ENCODE assay signal across 14 cellular contexts in the genomic region with DNA sequence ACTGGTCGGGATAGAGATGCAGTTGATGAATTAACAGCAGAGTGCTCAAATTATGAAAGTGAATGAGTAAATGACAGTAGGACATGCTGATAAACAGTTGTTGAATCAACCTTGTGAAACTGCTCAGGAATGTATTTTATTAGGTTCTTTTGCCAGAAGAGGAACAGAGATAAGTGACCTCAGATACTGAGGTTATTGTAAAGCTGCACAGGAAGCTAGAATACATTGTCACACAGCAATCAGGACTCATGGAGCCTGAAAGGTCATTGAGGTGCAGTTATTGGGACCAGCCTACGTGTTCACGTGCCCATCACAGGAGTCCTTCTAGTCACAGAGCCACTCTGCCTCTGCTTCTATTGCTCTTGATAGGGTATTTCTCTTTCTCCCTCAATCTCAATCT. TPM values are rescaled to one million over a fixed set of nuclear protein-coding genes. Genes with fewer than 3 reads are reported as not detected.
DNase-seq lines count a peak whose midpoint lies in the region; ATAC-seq, FAIRE-seq and TF ChIP-seq lines count a peak whose summit lies in the region.
"Had no signal": no experiment of that assay in that cellular context is flagged by ENCODE, and none has a peak within 500 bp of the region (broad histone marks: within the 10 kb centered on the region; RNA-seq: fewer than 3 reads in every experiment).

No MANE protein-coding gene starts in this region.

- H3K9ac ChIP-seq in endothelial cell of umbilical vein (replicated peaks; ENCODE audit: extremely low read depth, insufficient read depth, low read length) (no peak overlapping the region), H9 (ENCODE audit: extremely low read depth, insufficient read length, low read length) (no peak overlapping the region)

- no peak for TF ChIP-seq CTCF in endothelial cell of umbilical vein (IDR thresholded peaks at IDR 0.05; ENCODE audit: extremely low read depth in 1 of 2, insufficient read depth in 1 of 2, low read depth in 1 of 2, low read length in 2 of 2)
- no peak for TF ChIP-seq CTCF in H9 (conservative IDR thresholded peaks at IDR 0.05)

- H3K4me3 ChIP-seq in endothelial cell of umbilical vein (replicated peaks in 1 of 3; ENCODE audit: insufficient read depth in 1 of 3, low read depth in 1 of 3, low read length in 3 of 3) = no peak overlapping the region

- H4K91ac ChIP-seq in H9 (ENCODE audit: insufficient read length, low read depth, low read length) = no peak overlapping the region

- BruUV-seq in endothelial cell of umbilical vein (replicated peaks; lab: Mats Ljungman, UMichigan) = no TSS peak

- no peak overlapping the region for H3K4ac ChIP-seq in H9 (ENCODE audit: low read depth, low read length)

- peak; percentile 26 for TF ChIP-seq POLR2A in endothelial cell of umbilical vein (IDR thresholded peaks at IDR 0.05; ENCODE audit: low read depth, low read length)

- H4K20me1 ChIP-seq in endothelial cell of umbilical vein (replicated peaks; ENCODE audit: control insufficient read depth, extremely low read depth, insufficient read depth, low read length) (no peaks in the 10 kb centered on the region), H9 (ENCODE audit: control insufficient read depth, insufficient read depth, insufficient read length) (no peaks in the 10 kb centered on the region)

- H3K27me3 ChIP-seq in endothelial cell of umbilical vein (ENCODE audit: control insufficient read depth in 2 of 2, insufficient read depth in 2 of 2, low read length in 2 of 2) = no peaks in the 10 kb centered on the region
- H3K27me3 ChIP-seq in H9 (ENCODE audit: insufficient read depth, low read length) = no peaks in the 10 kb centered on the region

- H4K5ac ChIP-seq in H9 (ENCODE audit: insufficient read length, low read depth, low read length) = no peak overlapping the region

- no peaks in the 10 kb centered on the region for H3K79me1 ChIP-seq in H9 (ENCODE audit: insufficient read depth, low read depth, low read length, poor library complexity, severe bottlenecking)

- no peak overlapping the region for H2BK120ac ChIP-seq in H9 (ENCODE audit: low read depth, low read length, poor library complexity, severe bottlenecking)

- POLR2A ChIA-PET in endothelial cell of umbilical vein (lab: Charles Lee) = no interaction called here

- H2AFZ ChIP-seq in endothelial cell of umbilical vein (ENCODE audit: low read depth, low read length) (peak overlapping the region; percentile 4), H9 (ENCODE audit: low read length) (no peak overlapping the region)

- no CpG with 5 or more reads among the region's 3 CpGs for WGBS in H9 (ENCODE audit: extremely low coverage, insufficient read length, low lambda C conversion rate)

- H3T11ph ChIP-seq in H9 (ENCODE audit: low read length) = no peak overlapping the region

- CTCF ChIA-PET in endothelial cell of umbilical vein (lab: Charles Lee) = no interaction called here

- H3K4me1 ChIP-seq in endothelial cell of umbilical vein (ENCODE audit: control insufficient read depth, extremely low read depth, insufficient read depth, low read length) (peaks cover 15% of the 10 kb centered on the region), H9 (ENCODE audit: insufficient read depth, low read length) (no peaks in the 10 kb centered on the region)

- no peak overlapping the region for H3K18ac ChIP-seq in H9 (ENCODE audit: insufficient read length, low read depth, low read length)

- dilution Hi-C loops in endothelial cell of umbilical vein (cut with MboI; ENCODE audit: extremely low pct_ligation_motif_present, low sequenced_read_pairs) = no loop called here

- H2BK5ac ChIP-seq in H9 (ENCODE audit: insufficient read length, low read length) = no peak overlapping the region

- H2AK5ac ChIP-seq in H9 (ENCODE audit: insufficient read length, low read length) = no peak overlapping the region

- H3K36me3 Mint-ChIP-seq in H9 (ENCODE audit: insufficient read depth in 1 of 3, low read depth in 3 of 3) = no peaks in the 10 kb centered on the region; a peak in 1 of 7 replicates

- H3K4me2 ChIP-seq in endothelial cell of umbilical vein (ENCODE audit: insufficient read depth, low read length) (peak overlapping the region; percentile 8), H9 (ENCODE audit: insufficient read depth, insufficient read length, low read length) (no peak overlapping the region)

- H3K9me1 ChIP-seq in endothelial cell of umbilical vein (replicated peaks; ENCODE audit: control insufficient read depth, extremely low read depth, insufficient read depth, low read length) = no peaks in the 10 kb centered on the region

- no peak overlapping the region for H3K14ac ChIP-seq in H9 (ENCODE audit: insufficient read depth, low read length)

- no peak overlapping the region for H3K23ac ChIP-seq in H9 (ENCODE audit: insufficient read length, low read depth, low read length)

- no peaks in the 10 kb centered on the region for H3K79me2 ChIP-seq in endothelial cell of umbilical vein (ENCODE audit: control insufficient read depth, insufficient read depth, low read length)
- no peaks in the 10 kb centered on the region for H3K79me2 ChIP-seq in H9 (ENCODE audit: insufficient read depth, low read length)

- H3K4me1 Mint-ChIP-seq in H9 = peaks cover 0 to 3% of the 10 kb centered on the region in 2 experiments; a peak in 1 of 4 replicates

- no peak overlapping the region for H2BK12ac ChIP-seq in H9 (ENCODE audit: insufficient read length, low read depth, low read length)

- peak; percentile 78 for FAIRE-seq in endothelial cell of umbilical vein (lab: Jason Lieb, UNC)

- H3K9me3 ChIP-seq in endothelial cell of umbilical vein (replicated peaks; ENCODE audit: control insufficient read depth, insufficient read depth, low read length) (no peaks in the 10 kb centered on the region), H9 (ENCODE audit: control insufficient read depth, low read depth, low read length) (no peaks in the 10 kb centered on the region)

- peak; percentile 68 for DNase-seq in endothelial cell of umbilical vein (ENCODE audit: low read depth, low spot score)
- DNase-seq in NCI-H1694 (lab: John Stamatoyannopoulos, UW) = no peak
- DNase-seq in stimulated activated CD8-positive, alpha-beta memory T cell treated with anti-CD3 and anti-CD28 coated beads, Interleukin-4, amount 100 ng/mL, for 48 hours = no peak
- no peak for DNase-seq in H9
- no peak for DNase-seq in NCI-H146 treated with DMSO at 0.1 percent for 48 hours (lab: John Stamatoyannopoulos, UW; ENCODE audit: unreplicated experiment)
- DNase-seq: activated naive CD4-positive, alpha-beta T cell; DMS 273 treated with DMSO at 0.1 percent for 48 hours; HCEC 1CT; NCI-H187; posterior cingulate gyrus; T-cell had no signal

- H3K23me2 ChIP-seq in H9 (ENCODE audit: insufficient read length, low read depth, low read length, poor library complexity, severe bottlenecking) = no peaks in the 10 kb centered on the region

- intact Hi-C loops in endothelial cell of umbilical vein (cut with micrococcal nuclease) = loop anchor here (5.0 kb wide), 1 partner anchor 90 kb away; the partner anchor contains the start of gene ITM2B

- H3K27ac ChIP-seq in endothelial cell of umbilical vein (ENCODE audit: insufficient read depth, low read depth, low read length) = no peak overlapping the region
- no peak overlapping the region for H3K27ac ChIP-seq in H9 (ENCODE audit: insufficient read length, low read depth, low read length)

- H3K56ac ChIP-seq in H9 (ENCODE audit: insufficient read length, low read depth, low read length) = no peak overlapping the region

- no peak overlapping the region for H2BK15ac ChIP-seq in H9 (ENCODE audit: low read depth, low read length)

- H4K8ac ChIP-seq in H9 (replicated peaks; ENCODE audit: insufficient read length, low read depth, low read length) = no peak overlapping the region

- no peaks in the 10 kb centered on the region; the same call in none of the 2 replicates for H3K27me3 Mint-ChIP-seq in H9 (ENCODE audit: low read depth)
- H3K27me3 Mint-ChIP-seq: T-cell had no signal

- H3K36me3 ChIP-seq in endothelial cell of umbilical vein (ENCODE audit: control insufficient read depth in 2 of 2, extremely low read depth in 1 of 2, insufficient read depth in 2 of 2, low read length in 2 of 2) = no peaks in the 10 kb centered on the region

- H3K4me3 Mint-ChIP-seq in H9 = no peak overlapping the region
- H3K4me3 Mint-ChIP-seq: T-cell had no signal

- no peak overlapping the region for H3K27ac Mint-ChIP-seq in H9

- H3K9me3 Mint-ChIP-seq in H9 = peaks cover 3 to 5% of the 10 kb centered on the region in 2 experiments; a peak in 3 of 5 replicates
- H3K9me3 Mint-ChIP-seq: T-cell had no signal

- H2BK20ac ChIP-seq in H9 (ENCODE audit: low read depth, low read length, poor library complexity, severe bottlenecking) = no peak overlapping the region

- peak; percentile 81 for ATAC-seq in GM18517 (IDR thresholded peaks at IDR 0.05; ENCODE audit: unreplicated experiment)
- ATAC-seq in GM21825 (IDR thresholded peaks at IDR 0.05; ENCODE audit: unreplicated experiment) = peak; percentile 82
- peak; percentile 89 for ATAC-seq in HG03558 (IDR thresholded peaks at IDR 0.05; ENCODE audit: extremely low read depth, unreplicated experiment)
- ATAC-seq: T-cell had no signal

TF ChIP-seq in endothelial cell of umbilical vein, 7 proteins besides CTCF, POLR2A, EP300 and RAD21:
- no peak for TF ChIP-seq JUN (IDR thresholded peaks at IDR 0.05; ENCODE audit: borderline replicate concordance, insufficient read depth, insufficient read length, low read depth)
- no peak for TF ChIP-seq MYC (IDR thresholded peaks at IDR 0.05; ENCODE audit: low read depth, low read length)
- peak; percentile 17 for TF ChIP-seq POLR2AphosphoS5 (IDR thresholded peaks at IDR 0.05; ENCODE audit: insufficient read depth, low read depth, low read length)
- TF ChIP-seq EZH2 (IDR thresholded peaks at IDR 0.05; ENCODE audit: borderline replicate concordance, low read depth, low read length, severe bottlenecking) = no peak
- TF ChIP-seq GATA2 (IDR thresholded peaks at IDR 0.05; ENCODE audit: insufficient read depth, insufficient read length, low read depth, low read length) = peak; percentile 50
- TF ChIP-seq, protein P1, sequence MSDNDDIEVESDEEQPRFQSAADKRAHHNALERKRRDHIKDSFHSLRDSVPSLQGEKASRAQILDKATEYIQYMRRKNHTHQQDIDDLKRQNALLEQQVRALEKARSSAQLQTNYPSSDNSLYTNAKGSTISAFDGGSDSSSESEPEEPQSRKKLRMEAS (IDR thresholded peaks at IDR 0.05; ENCODE audit: insufficient read depth, insufficient read length) = no peak
- no peak for TF ChIP-seq FOS (IDR thresholded peaks at IDR 0.05; ENCODE audit: borderline replicate concordance, insufficient read depth, low read length)

RNA-seq across cellular contexts. Expression of gene MED4, which starts 47.5 kb away (rescaled TPM):
- 40.1 and 43.3 TPM in 2 replicates for total RNA-seq in endothelial cell of umbilical vein
- polyA plus RNA-seq in endothelial cell of umbilical vein = 20.4 and 21.9 TPM in 2 replicates
- polyA plus RNA-seq in endothelial cell of umbilical vein (2011; cell fraction: cytosol; rRNA removed) = 38.8 and 40.0 TPM in 2 replicates
- 22.9 and 27.3 TPM in 2 replicates for polyA plus RNA-seq in endothelial cell of umbilical vein (2011; cell fraction: nucleus; rRNA removed)
- polyA plus RNA-seq in endothelial cell of umbilical vein (2012) = 36.8 and 46.2 TPM in 2 replicates
- 17.1 and 23.0 TPM in 2 replicates for polyA minus RNA-seq in endothelial cell of umbilical vein
- polyA minus RNA-seq in endothelial cell of umbilical vein (2011; cell fraction: cytosol; rRNA and poly(A)+ RNA removed) = 10.9 TPM
- polyA minus RNA-seq in endothelial cell of umbilical vein (2011; cell fraction: nucleus; rRNA and poly(A)+ RNA removed) = 13.1 and 16.4 TPM in 2 replicates
- total RNA-seq in H9 (2021) = 50.6 and 57.8 TPM in 2 replicates
